ENCODE assay signal across 8 cellular contexts in genomic region chr4:118772149-118773081, GRCh38.
DNase-seq lines count a peak whose midpoint lies in the region; ATAC-seq and TF ChIP-seq lines count a peak whose summit lies in the region.

No MANE protein-coding gene starts in this region.

- TF ChIP-seq CTCF in BJ (IDR thresholded peaks at IDR 0.05; ENCODE audit: insufficient read depth, low read depth, low read length) (peak; percentile 46), mesothelial cell of epicardium (IDR thresholded peaks at IDR 0.05; ENCODE audit: unreplicated experiment) (peak; percentile 57)

- peaks cover 10% of the 10 kb centered on the region for H3K36me3 Mint-ChIP-seq in effector memory CD8-positive, alpha-beta T cell (ENCODE audit: insufficient read depth)
- peaks cover 2% of the 10 kb centered on the region for H3K36me3 Mint-ChIP-seq in mesothelial cell of epicardium
- H3K36me3 Mint-ChIP-seq in activated T-helper 2 cell treated with anti-CD3 and anti-CD28 coated beads, Interferon-gamma antibody, Interleukin-2, Interleukin-4, amounts not matched to agents 10 μg/mL and 5 μg/mL and 100 μg/mL, durations not matched to agents 14 hours and 24 hours and 36 hours (ENCODE audit: low read depth), result peaks cover 3% of the 10 kb centered on the region

- H3K27ac Mint-ChIP-seq in effector memory CD8-positive, alpha-beta T cell, result no peak overlapping the region
- peak overlapping the region; percentile 60 for H3K27ac Mint-ChIP-seq in mesothelial cell of epicardium
- no peak overlapping the region for H3K27ac Mint-ChIP-seq in activated T-helper 2 cell treated with anti-CD3 and anti-CD28 coated beads, Interferon-gamma antibody, Interleukin-2, Interleukin-4, amounts not matched to agents 10 μg/mL and 5 μg/mL and 100 μg/mL, durations not matched to agents 14 hours and 24 hours and 36 hours

- H3K36me3 ChIP-seq in BJ (ENCODE audit: control insufficient read depth, insufficient read depth, low read length), result peaks cover 2% of the 10 kb centered on the region

- no peak for DNase-seq in BJ (ENCODE audit: low read depth)
- DNase-seq in OCI-M1 (lab: John Stamatoyannopoulos, UW), result peak; percentile 73
- no peak for DNase-seq in effector memory CD8-positive, alpha-beta T cell
- no peak for DNase-seq in mesothelial cell of epicardium (ENCODE audit: low spot score in 2 of 2, unreplicated experiment in 2 of 2)
- no peak for DNase-seq in activated T-helper 2 cell treated with anti-CD3 and anti-CD28 coated beads, Interferon-gamma antibody, Interleukin-2, Interleukin-4, amounts not matched to agents 10 μg/mL and 5 μg/mL and 100 μg/mL, durations not matched to agents 14 hours and 24 hours and 36 hours (ENCODE audit: low spot score)
- no peak for DNase-seq in SHP77 (lab: John Stamatoyannopoulos, UW)

- no peaks in the 10 kb centered on the region for H3K9me3 Mint-ChIP-seq in effector memory CD8-positive, alpha-beta T cell
- no peaks in the 10 kb centered on the region for H3K9me3 Mint-ChIP-seq in mesothelial cell of epicardium
- H3K9me3 Mint-ChIP-seq in activated T-helper 2 cell treated with anti-CD3 and anti-CD28 coated beads, Interferon-gamma antibody, Interleukin-2, Interleukin-4, amounts not matched to agents 10 μg/mL and 5 μg/mL and 100 μg/mL, durations not matched to agents 14 hours and 24 hours and 36 hours, result no peaks in the 10 kb centered on the region

- no peaks in the 10 kb centered on the region for H3K27me3 ChIP-seq in BJ (ENCODE audit: control insufficient read depth, insufficient read depth, low read length)

- H3K4me3 Mint-ChIP-seq in effector memory CD8-positive, alpha-beta T cell, result no peak overlapping the region
- H3K4me3 Mint-ChIP-seq in mesothelial cell of epicardium, result no peak overlapping the region
- no peak overlapping the region for H3K4me3 Mint-ChIP-seq in activated T-helper 2 cell treated with anti-CD3 and anti-CD28 coated beads, Interferon-gamma antibody, Interleukin-2, Interleukin-4, amounts not matched to agents 10 μg/mL and 5 μg/mL and 100 μg/mL, durations not matched to agents 14 hours and 24 hours and 36 hours (ENCODE audit: low read depth)

- intact Hi-C loops in activated T-helper 2 cell treated with anti-CD3 and anti-CD28 coated beads, Interferon-gamma antibody, Interleukin-2, Interleukin-4, amounts not matched to agents 10 μg/mL and 5 μg/mL and 100 μg/mL, durations not matched to agents 14 hours and 24 hours and 36 hours (cut with micrococcal nuclease), result loop anchor here (1.0 to 10.0 kb wide), 3 partner anchors 93 to 202 kb away; no protein-coding TSS in a partner anchor

- POLR2A ChIA-PET in BJ (lab: Charles Lee), result no interaction called here

- H3K27me3 Mint-ChIP-seq in effector memory CD8-positive, alpha-beta T cell, result no peaks in the 10 kb centered on the region
- H3K27me3 Mint-ChIP-seq in mesothelial cell of epicardium (ENCODE audit: low read depth), result no peaks in the 10 kb centered on the region
- H3K27me3 Mint-ChIP-seq in activated T-helper 2 cell treated with anti-CD3 and anti-CD28 coated beads, Interferon-gamma antibody, Interleukin-2, Interleukin-4, amounts not matched to agents 10 μg/mL and 5 μg/mL and 100 μg/mL, durations not matched to agents 14 hours and 24 hours and 36 hours (ENCODE audit: low read depth), result no peaks in the 10 kb centered on the region

- no peak overlapping the region for H3K4me3 ChIP-seq in BJ (ENCODE audit: low read depth, low read length)

- peak; percentile 78 for ATAC-seq in GM18861 (IDR thresholded peaks at IDR 0.05; ENCODE audit: unreplicated experiment)
- peak; percentile 74 for ATAC-seq in HG03460 (IDR thresholded peaks at IDR 0.05; ENCODE audit: unreplicated experiment)
- ATAC-seq in effector memory CD8-positive, alpha-beta T cell (replicated peaks), result peak; percentile 74

- CTCF ChIA-PET in BJ (lab: Yijun Ruan, JAX), result interaction anchor here (0.5 to 4.2 kb wide), 15 partner anchors 10 to 703 kb away, joined by 3 to 15 read pairs (median 4); no protein-coding TSS in a partner anchor

- H3K4me1 Mint-ChIP-seq in effector memory CD8-positive, alpha-beta T cell (ENCODE audit: low read depth in 2 of 2), result no peaks in the 10 kb centered on the region
- peaks cover 78% of the 10 kb centered on the region for H3K4me1 Mint-ChIP-seq in mesothelial cell of epicardium
- no peaks in the 10 kb centered on the region for H3K4me1 Mint-ChIP-seq in activated T-helper 2 cell treated with anti-CD3 and anti-CD28 coated beads, Interferon-gamma antibody, Interleukin-2, Interleukin-4, amounts not matched to agents 10 μg/mL and 5 μg/mL and 100 μg/mL, durations not matched to agents 14 hours and 24 hours and 36 hours (ENCODE audit: low read depth)
